8 cellular contexts compared by ENCODE assay signal in the genomic region with DNA sequence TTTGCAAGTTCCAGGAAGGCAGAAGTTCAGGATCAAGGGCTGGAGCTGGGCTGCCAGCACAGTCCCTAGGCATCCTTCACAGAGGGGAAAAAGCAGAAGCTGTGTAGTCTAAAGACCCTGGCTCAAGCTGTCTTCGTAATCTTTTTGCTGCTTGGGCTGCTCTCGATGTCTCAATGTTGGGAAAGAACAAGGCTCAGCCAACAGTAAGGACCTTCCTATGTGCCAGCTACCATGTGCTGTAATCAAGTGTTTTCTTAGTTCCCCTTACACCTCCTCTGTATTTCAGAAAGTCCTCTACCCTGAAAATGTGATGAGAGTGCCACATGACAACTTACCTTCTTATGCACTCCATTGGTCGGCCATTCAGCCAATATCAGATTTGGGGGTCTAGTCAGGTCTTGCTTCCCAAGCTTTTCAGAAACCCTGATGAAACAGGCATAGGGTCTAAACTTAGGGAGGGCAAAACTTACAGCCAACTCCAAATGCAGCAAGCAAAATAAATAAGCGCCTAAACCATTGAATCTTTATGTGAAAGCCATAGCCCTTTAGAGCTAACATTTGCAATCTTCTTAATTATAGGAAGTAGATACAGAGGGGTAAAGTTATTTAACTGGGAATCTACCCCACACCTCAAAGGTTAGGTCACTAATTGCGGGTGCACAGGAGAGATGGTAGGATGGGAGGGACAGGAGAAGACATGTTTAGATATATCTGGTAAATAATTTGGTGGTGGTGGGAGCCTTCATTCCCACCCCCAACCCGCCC. TPM values are rescaled to one million over a fixed set of nuclear protein-coding genes. Genes with fewer than 3 reads are reported as not detected.
DNase-seq lines count a peak whose midpoint lies in the region; ATAC-seq lines count a peak whose summit lies in the region.

No MANE protein-coding gene starts in this region.

- ATAC-seq in HG03558 (IDR thresholded peaks at IDR 0.05; ENCODE audit: extremely low read depth, unreplicated experiment) (peak; percentile 10), memory B cell (ENCODE audit: low read depth) (no peak), GM18907 (IDR thresholded peaks at IDR 0.05; ENCODE audit: unreplicated experiment) (no peak)
- no peak for ATAC-seq in activated naive CD4-positive, alpha-beta T cell treated with anti-CD3 and anti-CD28 coated beads, Interleukin-2, amount 50 U/mL, for 72 hours

- peaks cover 28% of the 10 kb centered on the region for H3K4me1 Mint-ChIP-seq in activated T-cell treated with anti-CD3 and anti-CD28 coated beads, Interleukin-2, amount 50 U/mL, for 24 hours (ENCODE audit: low read depth)
- peaks cover 30% of the 10 kb centered on the region for H3K4me1 Mint-ChIP-seq in memory B cell

- no peaks in the 10 kb centered on the region for H3K27me3 Mint-ChIP-seq in activated T-cell treated with anti-CD3 and anti-CD28 coated beads, Interleukin-2, amount 50 U/mL, for 24 hours
- H3K27me3 Mint-ChIP-seq in memory B cell: no peaks in the 10 kb centered on the region

- peak overlapping the region; percentile 90 for H3K4me3 Mint-ChIP-seq in activated T-cell treated with anti-CD3 and anti-CD28 coated beads, Interleukin-2, amount 50 U/mL, for 24 hours
- peak overlapping the region; percentile 94 for H3K4me3 Mint-ChIP-seq in memory B cell

- H3K27ac Mint-ChIP-seq in activated T-cell treated with anti-CD3 and anti-CD28 coated beads, Interleukin-2, amount 50 U/mL, for 24 hours: no peak overlapping the region
- H3K27ac Mint-ChIP-seq in activated naive CD4-positive, alpha-beta T cell treated with anti-CD3 and anti-CD28 coated beads, Interleukin-2, amount 50 U/mL, for 72 hours: peak overlapping the region; percentile 23 to 57
- H3K27ac Mint-ChIP-seq in memory B cell: peak overlapping the region; percentile 99

- no peak for DNase-seq in activated T-cell treated with anti-CD3 and anti-CD28 coated beads, Interleukin-2, amount 50 U/mL, for 24 hours
- DNase-seq in activated T-cell treated with anti-CD3 and anti-CD28 coated beads, Interleukin-2, amount 50 U/mL, for 48 hours: no peak
- DNase-seq in activated naive CD4-positive, alpha-beta T cell treated with anti-CD3 and anti-CD28 coated beads, Interleukin-2, amount 50 U/mL, for 72 hours (ENCODE audit: low spot score in 2 of 2): no peak
- DNase-seq in memory B cell (ENCODE audit: low spot score in 2 of 2) (no peak), HuH-7.5 (ENCODE audit: low spot score) (no peak), NCI-H526 (lab: John Stamatoyannopoulos, UW) (no peak)

- H3K9me3 Mint-ChIP-seq in activated T-cell treated with anti-CD3 and anti-CD28 coated beads, Interleukin-2, amount 50 U/mL, for 24 hours: no peaks in the 10 kb centered on the region
- H3K9me3 Mint-ChIP-seq in activated naive CD4-positive, alpha-beta T cell treated with anti-CD3 and anti-CD28 coated beads, Interleukin-2, amount 50 U/mL, for 72 hours: no peaks in the 10 kb centered on the region
- H3K9me3 Mint-ChIP-seq in memory B cell: no peaks in the 10 kb centered on the region

- H3K36me3 Mint-ChIP-seq in activated T-cell treated with anti-CD3 and anti-CD28 coated beads, Interleukin-2, amount 50 U/mL, for 24 hours (ENCODE audit: low read depth): peaks cover 54% of the 10 kb centered on the region
- H3K36me3 Mint-ChIP-seq in activated naive CD4-positive, alpha-beta T cell treated with anti-CD3 and anti-CD28 coated beads, Interleukin-2, amount 50 U/mL, for 72 hours: peaks cover 23 to 34% of the 10 kb centered on the region in 2 donors
- H3K36me3 Mint-ChIP-seq in memory B cell: peaks cover 11% of the 10 kb centered on the region

RNA-seq across cellular contexts. Expression of a gene that starts 1.2 kb away (rescaled TPM):
- 100 to 1,000 TPM; 181 to 200 TPM for total RNA-seq in activated naive CD4-positive, alpha-beta T cell treated with anti-CD3 and anti-CD28 coated beads, Interleukin-2, amount 50 U/mL, for 72 hours
